8 cellular contexts compared by ENCODE assay signal in genomic region chrX:2928127-2928582, GRCh38. TPM values are rescaled to one million over a fixed set of nuclear protein-coding genes. Genes with fewer than 3 reads are reported as not detected.
DNase-seq lines count a peak whose midpoint lies in the region; ATAC-seq, FAIRE-seq and TF ChIP-seq lines count a peak whose summit lies in the region.

No MANE protein-coding gene starts in this region.

- peaks cover 27% of the 10 kb centered on the region for H3K4me1 Mint-ChIP-seq in WTC11

- CTCF ChIA-PET in WTC11 (lab: Charles Lee): interaction anchor here (1.0 kb wide), 1 partner anchor 15 kb away, joined by 3 read pairs; no protein-coding TSS in a partner anchor

- no peaks in the 10 kb centered on the region for H3K27me3 ChIP-seq in pancreas

- H3K27ac Mint-ChIP-seq in WTC11: peak overlapping the region; percentile 97

- H3K36me3 Mint-ChIP-seq in WTC11: peaks cover 3% of the 10 kb centered on the region; the same call in 1 of the 2 replicates

- POLR2A ChIA-PET in WTC11 (lab: Charles Lee): no interaction called here

- in situ Hi-C loops in Caki2 (cut with HindIII; ENCODE audit: low pct_unique_long_range_greater_than_20kb, low sequenced_read_pairs): no loop called here

- FAIRE-seq in pancreas (lab: Jason Lieb, UNC): no peak

- H3K9me3 ChIP-seq in pancreas: no peaks in the 10 kb centered on the region

- peak; percentile 70 for DNase-seq in Caki2 (ENCODE audit: low read depth)
- DNase-seq in WTC11 (ENCODE audit: low spot score): peak; percentile 60
- DNase-seq in Right ventricle myocardium superior: peak; percentile 72
- DNase-seq in pancreas: peak; percentile 21 to 83 (median 68)
- DNase-seq in NCI-H2171 treated with DMSO at 0.1 percent for 48 hours (lab: John Stamatoyannopoulos, UW): no peak
- no peak for DNase-seq in stimulated activated CD4-positive, alpha-beta T cell treated with anti-CD3 and anti-CD28 coated beads, Interleukin-4, amount 100 ng/mL, for 24 hours

- H3K4me3 Mint-ChIP-seq in WTC11: peak overlapping the region; percentile 66

- peak overlapping the region; percentile 96 to 99 (median 98) for H3K27ac ChIP-seq in pancreas

- H3K36me3 ChIP-seq in pancreas: peaks cover 0 to 6% (median 0%) of the 10 kb centered on the region in 3 donors

- WGBS in pancreas, 2 donors: 3 to 28% methylated on average over 25 to 32 of the region's 32 CpGs

- TF ChIP-seq CTCF in WTC11 (IDR thresholded peaks at IDR 0.05): no peak
- TF ChIP-seq CTCF in pancreas (IDR thresholded peaks at IDR 0.05): no peak

- peak; percentile 43 for ATAC-seq in WTC11
- ATAC-seq in Right ventricle myocardium superior (ENCODE audit: poor library complexity): peak; percentile 56
- peak; percentile 9 to 48 (median 31) for ATAC-seq in pancreas
- ATAC-seq in HG02678 (IDR thresholded peaks at IDR 0.05; ENCODE audit: unreplicated experiment): no peak
- ATAC-seq in GM21526 (IDR thresholded peaks at IDR 0.05; ENCODE audit: low FRiP score, unreplicated experiment): no peak

- intact Hi-C loops in Right ventricle myocardium superior (cut with DNase I): no loop called here
- intact Hi-C loops in pancreas (cut with DNase I): no loop called here

- H3K4me3 ChIP-seq in pancreas: peak overlapping the region; percentile 64 to 86 (median 79)

- peaks cover 4% of the 10 kb centered on the region; the same call in 1 of the 2 replicates for H3K9me3 Mint-ChIP-seq in WTC11

- no peaks in the 10 kb centered on the region for H3K4me1 ChIP-seq in pancreas

- H3K27me3 Mint-ChIP-seq in WTC11 (ENCODE audit: low read depth): no peaks in the 10 kb centered on the region

TF ChIP-seq in WTC11, 78 proteins besides CTCF, POLR2A, EP300 and RAD21:
- TF ChIP-seq E2F4 (CRISPR knock-in tag; IDR thresholded peaks at IDR 0.05; ENCODE audit: borderline replicate concordance, low read depth): no peak
- TF ChIP-seq NR2C2 (CRISPR knock-in tag; IDR thresholded peaks at IDR 0.05): no peak
- TF ChIP-seq ZNF317 (CRISPR knock-in tag; IDR thresholded peaks at IDR 0.05; ENCODE audit: borderline replicate concordance, low read depth): no peak
- TF ChIP-seq NFE2L1 (CRISPR knock-in tag; IDR thresholded peaks at IDR 0.05): no peak
- TF ChIP-seq SMAD4 (CRISPR knock-in tag; IDR thresholded peaks at IDR 0.05): no peak
- no peak for TF ChIP-seq USF1 (CRISPR knock-in tag; IDR thresholded peaks at IDR 0.05)
- no peak for TF ChIP-seq ZNF138 (CRISPR knock-in tag; conservative IDR thresholded peaks at IDR 0.05)
- no peak for TF ChIP-seq OVOL2 (CRISPR knock-in tag; IDR thresholded peaks at IDR 0.05; ENCODE audit: borderline replicate concordance)
- no peak for TF ChIP-seq ZNF219 (CRISPR knock-in tag; IDR thresholded peaks at IDR 0.05; ENCODE audit: borderline replicate concordance)
- TF ChIP-seq ESRRA (CRISPR knock-in tag; IDR thresholded peaks at IDR 0.05; ENCODE audit: borderline replicate concordance): no peak
- no peak for TF ChIP-seq RORB (CRISPR knock-in tag; IDR thresholded peaks at IDR 0.05)
TF ChIP-seq in WTC11: peak in this region for 0.

RNA-seq across cellular contexts. Expression of gene ARSD, which starts 1.0 kb away (rescaled TPM):
- 14.8 and 22.8 TPM in 2 replicates for total RNA-seq in Caki2 (2014; rRNA removed; shearing (Covaris generic); ENCODE audit: low replicate concordance)
- 3.0 to 6.3 TPM (median 6.0 TPM) in 3 replicates for total RNA-seq in WTC11 (2021)
- 5.4 TPM for total RNA-seq in Right ventricle myocardium superior
- total RNA-seq in pancreas: 10 to 100 TPM; 29.8 to 67.0 (median 52.2) TPM
- polyA plus RNA-seq in pancreas: 10 to 100 TPM; 17.8 to 35.7 TPM

Comparison
In these comparisons a context has a peak if more than half of its experiments do, and no peak if none do; other contexts are left out.
1. DNase-seq: peak in Caki2 (single experiment), WTC11 (single experiment), Right ventricle myocardium superior (single experiment) and pancreas (6 of 6); none in NCI-H2171 treated with DMSO at 0.1 percent for 48 hours (single experiment) and stimulated activated CD4-positive, alpha-beta T cell treated with anti-CD3 and anti-CD28 coated beads, Interleukin-4, amount 100 ng/mL, for 24 hours (single experiment).
2. ATAC-seq: peak in WTC11 (single experiment), Right ventricle myocardium superior (single experiment) and pancreas (4 of 4); none in HG02678 (single experiment) and GM21526 (single experiment).